Comparison of ENCODE assay signal across 10 cellular contexts in the genomic region with DNA sequence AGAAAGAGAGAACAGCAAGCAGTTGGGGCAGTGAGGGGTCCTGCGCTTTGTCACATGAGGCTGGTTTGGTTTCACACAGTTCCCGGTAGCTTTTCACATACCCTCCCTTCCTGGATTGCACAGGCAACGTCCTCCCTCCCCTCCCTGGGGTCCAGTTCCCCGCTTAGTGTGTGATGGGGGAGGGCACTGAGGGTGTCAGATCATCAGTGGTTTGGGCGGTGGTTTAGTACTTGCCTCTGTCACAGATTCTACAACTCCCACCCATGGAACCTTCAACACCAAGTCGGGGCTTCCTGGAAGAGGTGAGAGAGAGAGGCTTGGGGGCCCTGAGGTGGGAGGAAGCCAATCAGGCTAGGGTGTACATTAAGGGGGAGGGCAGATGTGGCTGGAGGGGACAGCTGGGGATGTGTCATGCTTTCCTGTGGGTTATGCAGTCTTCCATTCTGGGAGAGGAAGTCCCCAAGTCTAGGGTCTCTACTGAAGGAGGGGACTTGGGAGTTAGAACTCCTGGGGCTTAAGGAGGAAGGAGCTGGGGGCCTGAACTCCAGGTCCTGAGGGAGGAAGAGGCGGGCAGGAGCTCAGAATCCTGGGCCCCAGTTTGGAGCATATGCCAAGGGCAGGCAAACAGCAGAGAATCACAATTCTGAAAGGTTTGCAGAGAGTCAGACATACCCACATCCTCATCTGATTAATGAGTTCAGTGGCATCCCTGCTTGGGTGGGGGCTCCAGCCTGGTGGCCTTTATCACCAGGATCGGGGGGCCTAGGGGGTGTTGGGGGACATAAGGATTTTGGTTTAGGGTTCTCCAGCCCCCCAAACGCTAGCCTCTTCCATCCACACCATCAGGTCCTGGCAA. TPM values are rescaled to one million over a fixed set of nuclear protein-coding genes. Genes with fewer than 3 reads are reported as not detected.
A peak's percentile ranks its signal among the peaks of the same experiment; 100 is the strongest.
DNase-seq lines count a peak whose midpoint lies in the region; ATAC-seq and TF ChIP-seq lines count a peak whose summit lies in the region.
"Had no signal": no experiment of that assay in that cellular context is flagged by ENCODE, and none has a peak within 500 bp of the region (broad histone marks: within the 10 kb centered on the region; RNA-seq: fewer than 3 reads in every experiment).

A gene with protein sequence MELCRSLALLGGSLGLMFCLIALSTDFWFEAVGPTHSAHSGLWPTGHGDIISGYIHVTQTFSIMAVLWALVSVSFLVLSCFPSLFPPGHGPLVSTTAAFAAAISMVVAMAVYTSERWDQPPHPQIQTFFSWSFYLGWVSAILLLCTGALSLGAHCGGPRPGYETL (minus strand): TSS at position 6 of the 856 bp plus-strand sequence. CDS start 119 bp downstream, outside the sequence.

- no peak within 1 kb of the TSS for H3K4me2 ChIP-seq in neural progenitor cell
- no peak within 1 kb of the TSS for H3K4me2 ChIP-seq in smooth muscle cell

- H3F3A ChIP-seq in neural progenitor cell (ENCODE audit: low read depth) (peaks cover 7% of the 10 kb centered on the region), smooth muscle cell (ENCODE audit: low read depth) (no peaks in the 10 kb centered on the region)

- H3K9ac ChIP-seq in neural progenitor cell: no peak within 1 kb of the TSS
- no peak within 1 kb of the TSS for H3K9ac ChIP-seq in smooth muscle cell (ENCODE audit: low read depth)

- peaks cover 10% of the 10 kb centered on the region for H3K27me3 Mint-ChIP-seq in neural progenitor cell (ENCODE audit: insufficient read depth, low read depth)

- H3K4me3 ChIP-seq in neural progenitor cell (no peak within 1 kb of the TSS), smooth muscle cell (no peak within 1 kb of the TSS), coronary artery (no peak within 1 kb of the TSS)

- H3K27me3 ChIP-seq in neural progenitor cell (no peaks in the 10 kb centered on the region), smooth muscle cell (ENCODE audit: low read depth) (no peaks in the 10 kb centered on the region)

- H3K27ac Mint-ChIP-seq in neural progenitor cell: no peak within 1 kb of the TSS

- no peaks in the 10 kb centered on the region for H3K36me3 ChIP-seq in KOPT-K1 (ENCODE audit: insufficient read depth, low read length)
- H3K36me3 ChIP-seq in neural progenitor cell: no peaks in the 10 kb centered on the region
- no peaks in the 10 kb centered on the region for H3K36me3 ChIP-seq in smooth muscle cell (ENCODE audit: low read depth)

- H3K27ac ChIP-seq in KOPT-K1 (ENCODE audit: low read depth, low read length, poor library complexity, severe bottlenecking) (peak within 1 kb of the TSS; percentile 94), neural progenitor cell (no peak within 1 kb of the TSS), smooth muscle cell (ENCODE audit: low read depth) (no peak within 1 kb of the TSS), coronary artery (no peak within 1 kb of the TSS)

- H4K20me1 ChIP-seq in neural progenitor cell (ENCODE audit: low read depth): no peaks in the 10 kb centered on the region
- H4K20me1 ChIP-seq in smooth muscle cell (ENCODE audit: low read depth): no peaks in the 10 kb centered on the region

- H3K9me3 Mint-ChIP-seq in neural progenitor cell: no peaks in the 10 kb centered on the region

- H3K4me1 Mint-ChIP-seq in neural progenitor cell: peaks cover 5% of the 10 kb centered on the region

- TF ChIP-seq CTCF in neural progenitor cell (IDR thresholded peaks at IDR 0.05) (no peak), smooth muscle cell (IDR thresholded peaks at IDR 0.05; ENCODE audit: borderline replicate concordance, insufficient read depth, poor library complexity, severe bottlenecking) (no peak), coronary artery (IDR thresholded peaks at IDR 0.05) (no peak)

- DNase-seq in CD1c-positive myeloid dendritic cell (ENCODE audit: extremely low spot score) (peak; percentile 23), neural progenitor cell (ENCODE audit: low spot score) (no peak), smooth muscle cell (lab: John Stamatoyannopoulos, UW; ENCODE audit: unreplicated experiment) (no peak), coronary artery (ENCODE audit: low spot score) (no peak), hepatic stellate cell (ENCODE audit: low spot score) (no peak)
- peak; percentile 79 for DNase-seq in activated CD8-positive, alpha-beta memory T cell treated with anti-CD3 and anti-CD28 coated beads, Interleukin-2, amount 50 U/mL, for 4 hours

- H2AFZ ChIP-seq in neural progenitor cell (replicated peaks) (no peak within 1 kb of the TSS), smooth muscle cell (ENCODE audit: low read depth) (no peak within 1 kb of the TSS)

- no peak for ATAC-seq in HG03457 (IDR thresholded peaks at IDR 0.05; ENCODE audit: unreplicated experiment)
- ATAC-seq: right cardiac atrium had no signal

- no peaks in the 10 kb centered on the region for H3K9me3 ChIP-seq in KOPT-K1 (ENCODE audit: insufficient read depth, low read length, poor library complexity, severe bottlenecking)
- no peaks in the 10 kb centered on the region for H3K9me3 ChIP-seq in neural progenitor cell (ENCODE audit: low read depth)
- no peaks in the 10 kb centered on the region for H3K9me3 ChIP-seq in smooth muscle cell (replicated peaks; ENCODE audit: low read depth)

- WGBS in smooth muscle cell (ENCODE audit: low lambda C conversion rate): 62% methylated on average over 9 of the region's 9 CpGs

- no peaks in the 10 kb centered on the region for H3K36me3 Mint-ChIP-seq in neural progenitor cell

- peak within 1 kb of the TSS; percentile 35 for H3K4me3 Mint-ChIP-seq in neural progenitor cell

- peaks cover 7% of the 10 kb centered on the region for H3K4me1 ChIP-seq in neural progenitor cell
- H3K4me1 ChIP-seq in smooth muscle cell (ENCODE audit: low read depth): peaks cover 10% of the 10 kb centered on the region

- H3K79me2 ChIP-seq in neural progenitor cell (ENCODE audit: low read depth): no peaks in the 10 kb centered on the region
- no peaks in the 10 kb centered on the region for H3K79me2 ChIP-seq in smooth muscle cell (ENCODE audit: low read depth)

RNA-seq across cellular contexts. Expression of the gene that starts here (rescaled TPM):
- total RNA-seq in neural progenitor cell (ENCODE audit: low replicate concordance): not detected in 2 replicates
- total RNA-seq in smooth muscle cell: not detected in 2 replicates
- polyA plus RNA-seq in smooth muscle cell: not detected in 2 replicates
- total RNA-seq: M059J had no signal

Comparison
In these comparisons a context has a peak if more than half of its experiments do, and no peak if none do; other contexts are left out.
1. DNase-seq: peak in CD1c-positive myeloid dendritic cell (single experiment) and activated CD8-positive, alpha-beta memory T cell treated with anti-CD3 and anti-CD28 coated beads, Interleukin-2, amount 50 U/mL, for 4 hours (single experiment); none in neural progenitor cell (single experiment), smooth muscle cell (single experiment), coronary artery (single experiment) and hepatic stellate cell (single experiment).